8 cellular contexts compared by ENCODE assay signal in the genomic region with DNA sequence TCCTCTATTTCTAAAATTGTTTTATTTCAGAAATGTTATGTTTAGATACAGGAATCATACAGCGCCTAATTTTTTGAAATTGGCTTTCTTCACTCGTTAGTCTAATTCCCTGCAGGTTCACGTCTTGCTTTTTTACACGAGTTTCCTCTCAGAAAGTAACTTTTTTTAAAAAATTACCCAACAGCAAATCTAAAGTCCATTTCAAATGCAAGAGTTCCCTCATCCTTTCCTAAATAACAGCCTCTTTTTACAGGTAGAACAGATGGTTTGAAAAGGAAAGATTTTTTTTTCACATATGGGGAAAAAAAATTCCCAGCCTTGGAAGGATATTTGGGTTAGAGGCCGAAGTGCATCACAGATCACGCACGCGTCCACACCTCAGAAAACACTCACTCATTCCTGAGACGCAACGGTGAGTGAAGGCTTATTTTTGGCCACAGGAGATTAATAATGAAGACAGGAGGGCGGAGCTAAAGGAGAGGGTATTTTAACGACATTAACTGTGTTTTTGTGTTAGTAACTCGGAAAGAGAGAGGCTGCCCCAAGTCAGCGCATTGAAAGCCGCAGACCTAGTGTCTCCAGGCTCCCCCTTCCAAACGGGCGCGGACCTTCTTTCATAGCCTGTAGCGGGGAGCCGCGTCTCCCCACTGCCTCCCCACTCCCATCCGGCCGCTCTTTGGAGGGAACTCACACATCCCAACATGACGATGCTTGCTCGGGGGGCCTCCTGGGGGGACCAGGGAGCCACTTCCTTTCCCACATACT. TPM values are rescaled to one million over a fixed set of nuclear protein-coding genes. Genes with fewer than 3 reads are reported as not detected.
A peak's percentile ranks its signal among the peaks of the same experiment; 100 is the strongest.
DNase-seq lines count a peak whose midpoint lies in the region; ATAC-seq and TF ChIP-seq lines count a peak whose summit lies in the region.

No MANE protein-coding gene starts in this region.

- H3K4me1 ChIP-seq in ES-I3 (ENCODE audit: insufficient read depth, low read length), result peaks cover 20% of the 10 kb centered on the region; the same call in 1 of the 2 replicates
- peaks cover 22% of the 10 kb centered on the region for H3K4me1 ChIP-seq in effector memory CD4-positive, alpha-beta T cell (ENCODE audit: control insufficient read depth, insufficient read depth, low read length, poor library complexity, severe bottlenecking)
- H3K4me1 ChIP-seq in trophoblast cell (ENCODE audit: control insufficient read depth in 1 of 2, insufficient read depth in 2 of 2, low read length in 2 of 2), result peaks cover 29 to 36% of the 10 kb centered on the region in 2 experiments
- peaks cover 13 to 40% of the 10 kb centered on the region in 2 donors for H3K4me1 ChIP-seq in left lung

- H3K4ac ChIP-seq in trophoblast cell (ENCODE audit: low read depth, low read length), result no peak overlapping the region

- no peak overlapping the region for H4K8ac ChIP-seq in trophoblast cell (ENCODE audit: low read depth, low read length)

- H3K4me2 ChIP-seq in trophoblast cell (ENCODE audit: low read length), result peak overlapping the region; percentile 87

- peak; percentile 26 for DNase-seq in NCI-H345 treated with DMSO at 0.1 percent for 48 hours (lab: John Stamatoyannopoulos, UW; ENCODE audit: unreplicated experiment)
- no peak for DNase-seq in effector memory CD4-positive, alpha-beta T cell
- no peak for DNase-seq in trophoblast cell
- DNase-seq in NCI-H2081 treated with DMSO at 0.1 percent for 48 hours (lab: John Stamatoyannopoulos, UW), result no peak
- DNase-seq in NCI-H1436 (lab: John Stamatoyannopoulos, UW), result no peak
- no peak for DNase-seq in left lung

- no peak overlapping the region for H2BK5ac ChIP-seq in trophoblast cell (ENCODE audit: low read depth, low read length, poor library complexity)

- H3K27ac ChIP-seq in effector memory CD4-positive, alpha-beta T cell (ENCODE audit: insufficient read depth, low read length, poor library complexity, severe bottlenecking), result no peak overlapping the region
- no peak overlapping the region for H3K27ac ChIP-seq in trophoblast cell (ENCODE audit: low read depth, low read length)
- H3K27ac ChIP-seq in left lung, result no peak overlapping the region

- no peak overlapping the region for H2BK120ac ChIP-seq in trophoblast cell (ENCODE audit: insufficient read depth, low read length, poor library complexity)

- H3K23ac ChIP-seq in trophoblast cell (ENCODE audit: low read length), result no peak overlapping the region

- H3K79me1 ChIP-seq in trophoblast cell (ENCODE audit: low read length), result peaks cover 10% of the 10 kb centered on the region

- H3K36me3 ChIP-seq in ES-I3 (ENCODE audit: insufficient read depth, low read length), result no peaks in the 10 kb centered on the region
- H3K36me3 ChIP-seq in effector memory CD4-positive, alpha-beta T cell (ENCODE audit: control insufficient read depth, insufficient read depth, low read length), result no peaks in the 10 kb centered on the region
- H3K36me3 ChIP-seq in trophoblast cell (ENCODE audit: control insufficient read depth in 1 of 2, insufficient read depth in 2 of 2, low read length in 2 of 2), result no peaks in the 10 kb centered on the region
- H3K36me3 ChIP-seq in left lung, result no peaks in the 10 kb centered on the region

- peak overlapping the region; percentile 83 for H2AFZ ChIP-seq in trophoblast cell (ENCODE audit: insufficient read depth, low read length, poor library complexity)

- no peak for TF ChIP-seq CTCF in left lung (IDR thresholded peaks at IDR 0.05)

- no peak overlapping the region for H4K12ac ChIP-seq in trophoblast cell (ENCODE audit: low read depth, low read length)

- no peak overlapping the region for H3K18ac ChIP-seq in trophoblast cell (ENCODE audit: low read length)

- intact Hi-C loops in left lung (cut with DNase I), result no loop called here

- H3K9me3 ChIP-seq in ES-I3 (ENCODE audit: control insufficient read depth, insufficient read depth, low read length), result no peaks in the 10 kb centered on the region
- no peaks in the 10 kb centered on the region for H3K9me3 ChIP-seq in effector memory CD4-positive, alpha-beta T cell (ENCODE audit: control insufficient read depth, low read length)
- H3K9me3 ChIP-seq in trophoblast cell (ENCODE audit: insufficient read depth, low read depth, low read length), result peaks cover 3% of the 10 kb centered on the region
- no peaks in the 10 kb centered on the region for H3K9me3 ChIP-seq in left lung

- H3K79me2 ChIP-seq in trophoblast cell (ENCODE audit: control insufficient read depth, insufficient read depth, low read length, poor library complexity), result peaks cover 8% of the 10 kb centered on the region

- H2BK12ac ChIP-seq in trophoblast cell (ENCODE audit: low read length), result peak overlapping the region; percentile 46

- H2AK5ac ChIP-seq in trophoblast cell (ENCODE audit: low read length), result no peak overlapping the region

- no peak overlapping the region for H3K14ac ChIP-seq in trophoblast cell (ENCODE audit: low read length)

- peak overlapping the region; percentile 48 for H3K4me3 ChIP-seq in effector memory CD4-positive, alpha-beta T cell (ENCODE audit: insufficient read depth, low read depth, low read length, poor library complexity, severe bottlenecking)
- H3K4me3 ChIP-seq in trophoblast cell (ENCODE audit: low read depth, low read length) (no peak overlapping the region), left lung (no peak overlapping the region)

- H3K9ac ChIP-seq in ES-I3 (ENCODE audit: low read depth, low read length) (peak overlapping the region; percentile 61; the same call in 1 of the 2 replicates), trophoblast cell (ENCODE audit: low read length) (no peak overlapping the region)

- H4K91ac ChIP-seq in trophoblast cell (ENCODE audit: low read depth, low read length), result no peak overlapping the region

- ATAC-seq in HG02798 (IDR thresholded peaks at IDR 0.05; ENCODE audit: poor library complexity, unreplicated experiment), result no peak
- ATAC-seq in left lung, result no peak

- no CpG with 5 or more reads among the region's 25 CpGs for WGBS in trophoblast cell (ENCODE audit: extremely low coverage, insufficient coverage, insufficient read length)

- peaks cover 28% of the 10 kb centered on the region for H3K27me3 ChIP-seq in effector memory CD4-positive, alpha-beta T cell (replicated peaks; ENCODE audit: control insufficient read depth, insufficient read depth, low read length, poor library complexity, severe bottlenecking)
- H3K27me3 ChIP-seq in trophoblast cell (ENCODE audit: insufficient read depth, low read length), result peaks cover 14% of the 10 kb centered on the region
- peaks cover 45 to 97% of the 10 kb centered on the region in 2 donors for H3K27me3 ChIP-seq in left lung

RNA-seq across cellular contexts. Expression of gene RIPK4, which starts 0.9 kb away (rescaled TPM):
- 2.6 and 2.7 TPM in 2 replicates for polyA plus RNA-seq in trophoblast cell (2013)
- 10 to 100 TPM in 1 of 2 donors, 1 to 10 TPM in 1; 5.8 to 10.5 TPM for total RNA-seq in left lung
